7 cellular contexts compared by ENCODE assay signal in the genomic region with DNA sequence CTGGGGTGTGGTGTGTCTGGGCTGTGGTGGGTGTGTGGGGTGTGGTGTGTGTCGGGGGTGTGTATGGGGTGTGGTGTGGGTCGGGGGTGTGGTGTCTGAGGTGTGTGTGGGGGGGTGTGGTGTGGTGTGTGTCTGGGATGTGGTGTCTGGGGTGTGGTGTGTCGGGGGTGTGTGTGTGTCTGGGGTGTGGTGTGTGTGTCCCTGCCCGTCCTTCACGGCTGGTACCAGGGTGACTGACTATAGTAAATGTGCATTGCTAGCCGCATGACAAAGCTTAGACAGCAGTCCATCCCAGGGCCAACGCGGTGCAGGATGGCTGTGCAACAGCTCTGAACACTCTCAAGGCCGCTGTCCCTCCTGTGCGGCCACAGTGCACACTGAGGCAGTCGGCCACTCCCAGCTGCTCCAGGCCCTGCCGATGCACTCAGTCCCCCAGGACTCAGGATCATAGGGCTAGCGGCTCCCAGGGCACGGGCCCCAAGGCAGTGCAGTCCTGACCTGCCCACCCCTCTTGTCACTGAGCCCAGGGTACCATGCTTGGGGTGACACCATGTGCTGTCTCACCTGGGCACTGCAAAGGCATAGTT. TPM values are rescaled to one million over a fixed set of nuclear protein-coding genes. Genes with fewer than 3 reads are reported as not detected.
A peak's percentile ranks its signal among the peaks of the same experiment; 100 is the strongest.
DNase-seq lines count a peak whose midpoint lies in the region; TF ChIP-seq lines count a peak whose summit lies in the region.

No MANE protein-coding gene starts in this region.

- peaks cover 24% of the 10 kb centered on the region for H3K4me1 Mint-ChIP-seq in activated T-helper 1 cell treated with anti-CD3 and anti-CD28 coated beads, Interleukin-12 subunit alpha, Interleukin-12 subunit beta, Interleukin-2, Interleukin-4 antibody, amounts not matched to agents 30 ng/mL and 10 ng/mL and 1 ng/mL, durations not matched to agents 14 hours and 24 hours and 36 hours (ENCODE audit: low read depth)

- H3K9me3 Mint-ChIP-seq in activated T-helper 1 cell treated with anti-CD3 and anti-CD28 coated beads, Interleukin-12 subunit alpha, Interleukin-12 subunit beta, Interleukin-2, Interleukin-4 antibody, amounts not matched to agents 30 ng/mL and 10 ng/mL and 1 ng/mL, durations not matched to agents 14 hours and 24 hours and 36 hours: no peaks in the 10 kb centered on the region

- peak overlapping the region; percentile 75 for H3K27ac ChIP-seq in neutrophil

- no peak for TF ChIP-seq CTCF in neutrophil (IDR thresholded peaks at IDR 0.05)

- H3K27me3 ChIP-seq in H7 (ENCODE audit: control insufficient read depth, insufficient read depth, low read length) (no peaks in the 10 kb centered on the region), neutrophil (no peaks in the 10 kb centered on the region)

- H3K4me3 ChIP-seq in H7 (ENCODE audit: insufficient read depth, low read depth, low read length) (no peak overlapping the region), neutrophil (ENCODE audit: low read depth in 1 of 2, low read length in 1 of 2) (no peak overlapping the region)

- peaks cover 18% of the 10 kb centered on the region for H3K36me3 Mint-ChIP-seq in activated T-helper 1 cell treated with anti-CD3 and anti-CD28 coated beads, Interleukin-12 subunit alpha, Interleukin-12 subunit beta, Interleukin-2, Interleukin-4 antibody, amounts not matched to agents 30 ng/mL and 10 ng/mL and 1 ng/mL, durations not matched to agents 14 hours and 24 hours and 36 hours (ENCODE audit: low read depth)

- peak overlapping the region; percentile 64 for H3K27ac Mint-ChIP-seq in activated T-helper 1 cell treated with anti-CD3 and anti-CD28 coated beads, Interleukin-12 subunit alpha, Interleukin-12 subunit beta, Interleukin-2, Interleukin-4 antibody, amounts not matched to agents 30 ng/mL and 10 ng/mL and 1 ng/mL, durations not matched to agents 14 hours and 24 hours and 36 hours

- no peaks in the 10 kb centered on the region for H3K27me3 Mint-ChIP-seq in activated T-helper 1 cell treated with anti-CD3 and anti-CD28 coated beads, Interleukin-12 subunit alpha, Interleukin-12 subunit beta, Interleukin-2, Interleukin-4 antibody, amounts not matched to agents 30 ng/mL and 10 ng/mL and 1 ng/mL, durations not matched to agents 14 hours and 24 hours and 36 hours (ENCODE audit: insufficient read depth)

- DNase-seq in H7: peak; percentile 67
- DNase-seq in RPMI8226: peak; percentile 35
- DNase-seq in activated T-helper 1 cell treated with anti-CD3 and anti-CD28 coated beads, Interleukin-12 subunit alpha, Interleukin-12 subunit beta, Interleukin-2, Interleukin-4 antibody, amounts not matched to agents 30 ng/mL and 10 ng/mL and 1 ng/mL, durations not matched to agents 14 hours and 24 hours and 36 hours (ENCODE audit: low spot score): peak; percentile 27
- DNase-seq in DMS153 (lab: John Stamatoyannopoulos, UW): no peak
- no peak for DNase-seq in iPS-NIHi7 (ENCODE audit: extremely low spot score)
- DNase-seq in NCI-H524 treated with DMSO at 0.1 percent for 48 hours (lab: John Stamatoyannopoulos, UW): no peak

- intact Hi-C loops in activated T-helper 1 cell treated with anti-CD3 and anti-CD28 coated beads, Interleukin-12 subunit alpha, Interleukin-12 subunit beta, Interleukin-2, Interleukin-4 antibody, amounts not matched to agents 30 ng/mL and 10 ng/mL and 1 ng/mL, durations not matched to agents 14 hours and 24 hours and 36 hours (cut with micrococcal nuclease): no loop called here

- H3K4me3 Mint-ChIP-seq in activated T-helper 1 cell treated with anti-CD3 and anti-CD28 coated beads, Interleukin-12 subunit alpha, Interleukin-12 subunit beta, Interleukin-2, Interleukin-4 antibody, amounts not matched to agents 30 ng/mL and 10 ng/mL and 1 ng/mL, durations not matched to agents 14 hours and 24 hours and 36 hours: no peak overlapping the region

- H3K4me1 ChIP-seq in neutrophil (ENCODE audit: control insufficient read depth in 1 of 2, insufficient read depth in 1 of 2, low read depth in 1 of 2, low read length in 1 of 2): peaks cover 0 to 24% of the 10 kb centered on the region in 2 experiments

- no peaks in the 10 kb centered on the region for H3K9me3 ChIP-seq in neutrophil

- peaks cover 1% of the 10 kb centered on the region for H3K36me3 ChIP-seq in H7 (replicated peaks; ENCODE audit: control insufficient read depth, insufficient read depth, low read length)
- peaks cover 78% of the 10 kb centered on the region for H3K36me3 ChIP-seq in neutrophil

RNA-seq across cellular contexts. Expression of gene SECISBP2, which starts 54.0 kb away (rescaled TPM):
- total RNA-seq in H7 (2014; rRNA removed; shearing (Covaris generic)): 51.6 and 74.8 TPM in 2 replicates
- total RNA-seq in activated T-helper 1 cell treated with anti-CD3 and anti-CD28 coated beads, Interleukin-12 subunit alpha, Interleukin-12 subunit beta, Interleukin-2, Interleukin-4 antibody, amounts not matched to agents 30 ng/mL and 10 ng/mL and 1 ng/mL, durations not matched to agents 14 hours and 24 hours and 36 hours: 49.4 and 54.9 TPM in 2 replicates

Comparison
In these comparisons a context has a peak if more than half of its experiments do, and no peak if none do; other contexts are left out.
1. DNase-seq: peak in H7 (single experiment), RPMI8226 (single experiment) and activated T-helper 1 cell treated with anti-CD3 and anti-CD28 coated beads, Interleukin-12 subunit alpha, Interleukin-12 subunit beta, Interleukin-2, Interleukin-4 antibody, amounts not matched to agents 30 ng/mL and 10 ng/mL and 1 ng/mL, durations not matched to agents 14 hours and 24 hours and 36 hours (single experiment); none in DMS153 (single experiment), iPS-NIHi7 (single experiment) and NCI-H524 treated with DMSO at 0.1 percent for 48 hours (single experiment).